1 cellular context compared by ENCODE assay signal in the genomic region with DNA sequence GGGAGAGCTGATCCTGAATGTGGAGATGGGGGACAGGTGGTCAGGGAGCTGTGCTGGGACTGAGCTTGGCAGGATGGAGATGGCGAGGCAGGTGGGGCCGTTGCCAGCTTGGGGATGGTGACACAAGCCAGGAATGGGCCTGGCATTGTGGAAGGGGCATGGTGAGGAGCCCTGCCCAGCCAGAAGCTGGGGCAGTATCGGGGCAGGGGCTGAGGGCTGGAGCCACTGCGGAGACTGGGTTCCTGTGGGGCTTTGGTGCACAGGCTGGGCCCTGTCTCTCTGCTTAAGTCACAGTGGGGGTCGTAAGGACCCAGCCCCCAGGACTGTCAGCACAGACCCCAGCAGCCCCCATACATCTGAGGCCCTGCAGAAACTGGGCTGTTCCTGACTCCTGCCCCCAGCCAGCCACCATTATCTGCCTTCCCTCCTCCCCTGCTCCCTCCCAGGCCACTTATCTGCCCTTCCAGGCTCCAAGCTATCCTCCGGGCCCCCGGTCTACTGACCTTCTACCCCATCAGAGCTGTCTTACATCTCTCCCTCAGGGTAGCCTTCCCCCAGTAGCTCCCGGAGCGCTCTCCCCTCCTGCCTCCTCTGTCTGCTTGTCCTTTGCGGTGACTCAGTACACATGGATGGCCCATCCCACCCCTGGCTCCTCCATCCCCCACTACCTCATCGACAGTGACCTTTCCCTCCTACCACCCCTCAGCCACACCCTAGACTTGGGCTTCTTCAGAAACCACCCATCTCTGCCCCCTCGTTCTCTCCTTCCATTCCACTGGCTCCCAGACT.
TF ChIP-seq lines count a peak whose summit lies in the region.

No MANE protein-coding gene starts in this region.

TF ChIP-seq in K562, 482 proteins besides CTCF, POLR2A, EP300 and RAD21 (continued from another document and continues in another):
- TF ChIP-seq, protein P1, sequence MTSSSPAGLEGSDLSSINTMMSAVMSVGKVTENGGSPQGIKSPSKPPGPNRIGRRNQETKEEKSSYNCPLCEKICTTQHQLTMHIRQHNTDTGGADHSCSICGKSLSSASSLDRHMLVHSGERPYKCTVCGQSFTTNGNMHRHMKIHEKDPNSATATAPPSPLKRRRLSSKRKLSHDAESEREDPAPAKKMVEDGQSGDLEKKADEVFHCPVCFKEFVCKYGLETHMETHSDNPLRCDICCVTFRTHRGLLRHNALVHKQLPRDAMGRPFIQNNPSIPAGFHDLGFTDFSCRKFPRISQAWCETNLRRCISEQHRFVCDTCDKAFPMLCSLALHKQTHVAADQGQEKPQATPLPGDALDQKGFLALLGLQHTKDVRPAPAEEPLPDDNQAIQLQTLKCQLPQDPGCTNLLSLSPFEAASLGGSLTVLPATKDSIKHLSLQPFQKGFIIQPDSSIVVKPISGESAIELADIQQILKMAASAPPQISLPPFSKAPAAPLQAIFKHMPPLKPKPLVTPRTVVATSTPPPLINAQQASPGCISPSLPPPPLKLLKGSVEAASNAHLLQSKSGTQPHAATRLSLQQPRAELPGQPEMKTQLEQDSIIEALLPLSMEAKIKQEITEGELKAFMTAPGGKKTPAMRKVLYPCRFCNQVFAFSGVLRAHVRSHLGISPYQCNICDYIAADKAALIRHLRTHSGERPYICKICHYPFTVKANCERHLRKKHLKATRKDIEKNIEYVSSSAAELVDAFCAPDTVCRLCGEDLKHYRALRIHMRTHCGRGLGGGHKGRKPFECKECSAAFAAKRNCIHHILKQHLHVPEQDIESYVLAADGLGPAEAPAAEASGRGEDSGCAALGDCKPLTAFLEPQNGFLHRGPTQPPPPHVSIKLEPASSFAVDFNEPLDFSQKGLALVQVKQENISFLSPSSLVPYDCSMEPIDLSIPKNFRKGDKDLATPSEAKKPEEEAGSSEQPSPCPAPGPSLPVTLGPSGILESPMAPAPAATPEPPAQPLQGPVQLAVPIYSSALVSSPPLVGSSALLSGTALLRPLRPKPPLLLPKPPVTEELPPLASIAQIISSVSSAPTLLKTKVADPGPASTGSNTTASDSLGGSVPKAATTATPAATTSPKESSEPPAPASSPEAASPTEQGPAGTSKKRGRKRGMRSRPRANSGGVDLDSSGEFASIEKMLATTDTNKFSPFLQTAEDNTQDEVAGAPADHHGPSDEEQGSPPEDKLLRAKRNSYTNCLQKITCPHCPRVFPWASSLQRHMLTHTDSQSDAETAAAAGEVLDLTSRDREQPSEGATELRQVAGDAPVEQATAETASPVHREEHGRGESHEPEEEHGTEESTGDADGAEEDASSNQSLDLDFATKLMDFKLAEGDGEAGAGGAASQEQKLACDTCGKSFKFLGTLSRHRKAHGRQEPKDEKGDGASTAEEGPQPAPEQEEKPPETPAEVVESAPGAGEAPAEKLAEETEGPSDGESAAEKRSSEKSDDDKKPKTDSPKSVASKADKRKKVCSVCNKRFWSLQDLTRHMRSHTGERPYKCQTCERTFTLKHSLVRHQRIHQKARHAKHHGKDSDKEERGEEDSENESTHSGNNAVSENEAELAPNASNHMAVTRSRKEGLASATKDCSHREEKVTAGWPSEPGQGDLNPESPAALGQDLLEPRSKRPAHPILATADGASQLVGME (CRISPR knock-in tag; IDR thresholded peaks at IDR 0.05), result no peak
- no peak for TF ChIP-seq WHSC1 (IDR thresholded peaks at IDR 0.05; ENCODE audit: low read length)
- TF ChIP-seq NONO (IDR thresholded peaks at IDR 0.05; ENCODE audit: low read depth in 2 of 2, low read length in 1 of 2), result no peak
- no peak for TF ChIP-seq FOXP1 (CRISPR knock-in tag; IDR thresholded peaks at IDR 0.05)
- no peak for TF ChIP-seq ZNF699 (CRISPR knock-in tag; IDR thresholded peaks at IDR 0.05; ENCODE audit: insufficient replicate concordance)
- no peak for TF ChIP-seq ZNF347 (CRISPR knock-in tag; IDR thresholded peaks at IDR 0.05; ENCODE audit: low read depth)
- TF ChIP-seq, protein P2, sequence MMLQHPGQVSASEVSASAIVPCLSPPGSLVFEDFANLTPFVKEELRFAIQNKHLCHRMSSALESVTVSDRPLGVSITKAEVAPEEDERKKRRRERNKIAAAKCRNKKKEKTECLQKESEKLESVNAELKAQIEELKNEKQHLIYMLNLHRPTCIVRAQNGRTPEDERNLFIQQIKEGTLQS (IDR thresholded peaks at IDR 0.05), result peak; percentile 56
- TF ChIP-seq, protein P2 (CRISPR knock-in tag; conservative IDR thresholded peaks at IDR 0.05), result no peak
- TF ChIP-seq KLF6 (CRISPR knock-in tag; IDR thresholded peaks at IDR 0.05; ENCODE audit: borderline replicate concordance), result no peak
- TF ChIP-seq JUND (IDR thresholded peaks at IDR 0.05; ENCODE audit: borderline replicate concordance, low read depth, low read length), result peak; percentile 67; the same call in 1 of the 2 replicates
- TF ChIP-seq JUND (tag; IDR thresholded peaks at IDR 0.05; ENCODE audit: borderline replicate concordance, low read depth, low read length), result peak; percentile 52; the same call in 1 of the 3 replicates
- TF ChIP-seq ZNF311 (CRISPR knock-in tag; IDR thresholded peaks at IDR 0.05), result no peak
- TF ChIP-seq, protein P3, sequence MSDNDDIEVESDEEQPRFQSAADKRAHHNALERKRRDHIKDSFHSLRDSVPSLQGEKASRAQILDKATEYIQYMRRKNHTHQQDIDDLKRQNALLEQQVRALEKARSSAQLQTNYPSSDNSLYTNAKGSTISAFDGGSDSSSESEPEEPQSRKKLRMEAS (CRISPR knock-in tag; IDR thresholded peaks at IDR 0.05), result no peak; the same call in 1 of the 2 replicates
- no peak for TF ChIP-seq TAF15 (IDR thresholded peaks at IDR 0.05; ENCODE audit: low read depth, low read length)
- no peak for TF ChIP-seq ZNF551 (CRISPR knock-in tag; IDR thresholded peaks at IDR 0.05)
- no peak for TF ChIP-seq ZBTB43 (CRISPR knock-in tag; IDR thresholded peaks at IDR 0.05)
- no peak for TF ChIP-seq HNRNPLL (IDR thresholded peaks at IDR 0.05; ENCODE audit: low read depth, low read length, poor library complexity, severe bottlenecking)
- no peak for TF ChIP-seq SAP30 (IDR thresholded peaks at IDR 0.05; ENCODE audit: borderline replicate concordance, insufficient read depth, low read depth, low read length, poor library complexity, severe bottlenecking)
- no peak for TF ChIP-seq NFYB (IDR thresholded peaks at IDR 0.05; ENCODE audit: extremely low read depth, insufficient read length)
- no peak for TF ChIP-seq MBD1 (CRISPR knock-in tag; IDR thresholded peaks at IDR 0.05)
- no peak for TF ChIP-seq CHCHD3 (CRISPR knock-in tag; IDR thresholded peaks at IDR 0.05)
- no peak for TF ChIP-seq CTCFL (IDR thresholded peaks at IDR 0.05; ENCODE audit: borderline replicate concordance, insufficient read depth, low read depth, low read length, poor library complexity, severe bottlenecking)
- TF ChIP-seq ILK (tag; IDR thresholded peaks at IDR 0.05; ENCODE audit: borderline replicate concordance, low read depth), result no peak
- TF ChIP-seq ZBED1 (IDR thresholded peaks at IDR 0.05), result no peak
- TF ChIP-seq ATF1 (CRISPR knock-in tag; IDR thresholded peaks at IDR 0.05), result no peak
- no peak for TF ChIP-seq ATF1 (tag; IDR thresholded peaks at IDR 0.05)
- no peak for TF ChIP-seq KDM2B (CRISPR knock-in tag; IDR thresholded peaks at IDR 0.05)
- TF ChIP-seq BCL6 (CRISPR knock-in tag; IDR thresholded peaks at IDR 0.05), result no peak
- TF ChIP-seq, protein P4, sequence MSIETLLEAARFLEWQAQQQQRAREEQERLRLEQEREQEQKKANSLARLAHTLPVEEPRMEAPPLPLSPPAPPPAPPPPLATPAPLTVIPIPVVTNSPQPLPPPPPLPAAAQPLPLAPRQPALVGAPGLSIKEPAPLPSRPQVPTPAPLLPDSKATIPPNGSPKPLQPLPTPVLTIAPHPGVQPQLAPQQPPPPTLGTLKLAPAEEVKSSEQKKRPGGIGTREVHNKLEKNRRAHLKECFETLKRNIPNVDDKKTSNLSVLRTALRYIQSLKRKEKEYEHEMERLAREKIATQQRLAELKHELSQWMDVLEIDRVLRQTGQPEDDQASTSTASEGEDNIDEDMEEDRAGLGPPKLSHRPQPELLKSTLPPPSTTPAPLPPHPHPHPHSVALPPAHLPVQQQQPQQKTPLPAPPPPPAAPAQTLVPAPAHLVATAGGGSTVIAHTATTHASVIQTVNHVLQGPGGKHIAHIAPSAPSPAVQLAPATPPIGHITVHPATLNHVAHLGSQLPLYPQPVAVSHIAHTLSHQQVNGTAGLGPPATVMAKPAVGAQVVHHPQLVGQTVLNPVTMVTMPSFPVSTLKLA (conservative IDR thresholded peaks at IDR 0.05), result peak in 1 of 2 experiments; percentile 65; a peak in 2 of 4 replicates
- no peak for TF ChIP-seq ZNF512 (tag; IDR thresholded peaks at IDR 0.05)
- no peak for TF ChIP-seq ETV6 (IDR thresholded peaks at IDR 0.05; ENCODE audit: borderline replicate concordance in 1 of 2, low read depth in 2 of 2, low read length in 1 of 2)
- TF ChIP-seq ETV6 (CRISPR knock-in tag; IDR thresholded peaks at IDR 0.05; ENCODE audit: borderline replicate concordance), result no peak
- no peak for TF ChIP-seq ADNP (tag; IDR thresholded peaks at IDR 0.05)
- TF ChIP-seq BRF2 (IDR thresholded peaks at IDR 0.05; ENCODE audit: borderline replicate concordance, insufficient read depth, insufficient read length), result no peak
- no peak for TF ChIP-seq ZNF217 (CRISPR knock-in tag; IDR thresholded peaks at IDR 0.05)
- TF ChIP-seq FOS (IDR thresholded peaks at IDR 0.05; ENCODE audit: extremely low read depth, insufficient read length), result no peak
- no peak for TF ChIP-seq KAT2B (IDR thresholded peaks at IDR 0.05; ENCODE audit: low read depth, low read length)
- TF ChIP-seq, protein P5, sequence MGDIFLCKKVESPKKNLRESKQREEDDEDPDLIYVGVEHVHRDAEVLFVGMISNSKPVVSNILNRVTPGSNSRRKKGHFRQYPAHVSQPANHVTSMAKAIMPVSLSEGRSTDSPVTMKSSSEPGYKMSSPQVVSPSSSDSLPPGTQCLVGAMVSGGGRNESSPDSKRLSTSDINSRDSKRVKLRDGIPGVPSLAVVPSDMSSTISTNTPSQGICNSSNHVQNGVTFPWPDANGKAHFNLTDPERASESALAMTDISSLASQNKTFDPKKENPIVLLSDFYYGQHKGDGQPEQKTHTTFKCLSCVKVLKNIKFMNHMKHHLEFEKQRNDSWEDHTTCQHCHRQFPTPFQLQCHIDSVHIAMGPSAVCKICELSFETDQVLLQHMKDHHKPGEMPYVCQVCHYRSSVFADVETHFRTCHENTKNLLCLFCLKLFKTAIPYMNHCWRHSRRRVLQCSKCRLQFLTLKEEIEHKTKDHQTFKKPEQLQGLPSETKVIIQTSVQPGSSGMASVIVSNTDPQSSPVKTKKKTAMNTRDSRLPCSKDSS (IDR thresholded peaks at IDR 0.05; ENCODE audit: low read depth, partially characterized antibody), result no peak
- no peak for TF ChIP-seq ESRRB (CRISPR knock-in tag; IDR thresholded peaks at IDR 0.05; ENCODE audit: borderline replicate concordance)
- no peak for TF ChIP-seq ZNF143 (CRISPR knock-in tag; IDR thresholded peaks at IDR 0.05)
